In the genomic region with DNA sequence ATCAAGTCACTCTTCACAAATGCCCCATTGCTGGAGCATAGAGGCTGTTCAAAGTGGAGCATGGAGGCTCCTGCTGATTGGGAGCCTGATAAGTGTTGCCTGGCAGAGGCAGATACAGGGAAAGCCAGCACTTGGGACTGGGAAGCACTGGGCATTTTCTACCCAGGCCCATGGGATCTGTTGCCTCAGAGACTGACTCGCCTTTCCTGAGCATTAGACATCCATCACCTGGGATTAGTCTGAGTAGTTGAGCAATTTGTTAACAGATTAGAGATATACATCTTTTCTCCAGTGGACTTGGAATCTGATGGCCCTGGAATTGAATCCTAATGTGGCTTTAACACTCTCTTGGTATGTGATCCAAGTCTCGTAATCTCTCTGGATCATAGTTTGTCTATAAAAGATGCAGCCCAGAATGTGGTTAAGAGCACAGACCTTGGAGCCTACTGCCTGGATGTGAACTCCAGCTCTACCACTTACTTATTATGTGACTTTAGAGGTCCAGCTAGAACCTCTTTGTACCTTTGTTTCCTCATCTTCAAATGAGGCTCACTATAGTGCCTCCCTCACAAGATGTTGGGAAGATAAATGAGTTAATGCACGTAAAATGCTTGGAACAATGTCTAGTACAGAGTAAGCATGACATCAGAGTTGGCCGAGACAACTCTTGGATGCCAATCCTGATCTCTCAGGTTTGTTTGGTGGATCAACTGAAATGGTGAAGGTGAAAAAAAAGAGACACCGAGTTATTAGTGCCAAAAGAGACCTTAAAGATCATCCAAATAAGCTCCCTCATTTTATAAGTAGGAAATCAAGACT, we compare ENCODE assay signal across 22 cellular contexts. TPM values are rescaled to one million over a fixed set of nuclear protein-coding genes. Genes with fewer than 3 reads are reported as not detected.
DNase-seq lines count a peak whose midpoint lies in the region; ATAC-seq, FAIRE-seq and TF ChIP-seq lines count a peak whose summit lies in the region.
"Had no signal": no experiment of that assay in that cellular context is flagged by ENCODE, and none has a peak within 500 bp of the region (broad histone marks: within the 10 kb centered on the region; RNA-seq: fewer than 3 reads in every experiment).

No MANE protein-coding gene starts in this region.

- dilution Hi-C loops in endothelial cell of umbilical vein (cut with MboI; ENCODE audit: extremely low pct_ligation_motif_present, low sequenced_read_pairs), result no loop called here

- H4K20me1 ChIP-seq in endothelial cell of umbilical vein (replicated peaks; ENCODE audit: control insufficient read depth, extremely low read depth, insufficient read depth, low read length), result no peaks in the 10 kb centered on the region

- BruUV-seq in endothelial cell of umbilical vein (replicated peaks; lab: Mats Ljungman, UMichigan), result no TSS peak

- peaks cover 12% of the 10 kb centered on the region for H3K4me1 ChIP-seq in endothelial cell of umbilical vein (ENCODE audit: control insufficient read depth, extremely low read depth, insufficient read depth, low read length)
- H3K4me1 ChIP-seq in prostate gland (replicated peaks), result no peaks in the 10 kb centered on the region
- no peaks in the 10 kb centered on the region for H3K4me1 ChIP-seq in Peyer's patch
- H3K4me1 ChIP-seq: heart left ventricle, parathyroid adenoma had no signal

- CTCF ChIA-PET in endothelial cell of umbilical vein (lab: Charles Lee), result interaction anchor here (1.3 to 4.9 kb wide), 2 partner anchors 20 to 29 kb away, joined by 4 to 31 read pairs; no protein-coding TSS in a partner anchor

- no peaks in the 10 kb centered on the region for H3K9me1 ChIP-seq in endothelial cell of umbilical vein (replicated peaks; ENCODE audit: control insufficient read depth, extremely low read depth, insufficient read depth, low read length)

- POLR2A ChIA-PET in endothelial cell of umbilical vein (lab: Charles Lee), result no interaction called here

- TF ChIP-seq POLR2A in endothelial cell of umbilical vein (IDR thresholded peaks at IDR 0.05; ENCODE audit: low read depth, low read length) (no peak), prostate gland (IDR thresholded peaks at IDR 0.05) (no peak), Peyer's patch (IDR thresholded peaks at IDR 0.05) (no peak)

- H3K36me3 ChIP-seq in endothelial cell of umbilical vein (ENCODE audit: control insufficient read depth in 2 of 2, extremely low read depth in 1 of 2, insufficient read depth in 2 of 2, low read length in 2 of 2) (no peaks in the 10 kb centered on the region), prostate gland (no peaks in the 10 kb centered on the region), Peyer's patch (no peaks in the 10 kb centered on the region)
- H3K36me3 ChIP-seq: brain microvascular endothelial cell, heart left ventricle had no signal

- no peaks in the 10 kb centered on the region for H3K79me2 ChIP-seq in endothelial cell of umbilical vein (ENCODE audit: control insufficient read depth, insufficient read depth, low read length)
- H3K79me2 ChIP-seq: parathyroid adenoma had no signal

- H3K27me3 ChIP-seq in endothelial cell of umbilical vein (ENCODE audit: control insufficient read depth in 2 of 2, insufficient read depth in 2 of 2, low read length in 2 of 2) (no peaks in the 10 kb centered on the region), prostate gland (replicated peaks; ENCODE audit: insufficient read depth) (no peaks in the 10 kb centered on the region), Peyer's patch (no peaks in the 10 kb centered on the region)
- H3K27me3 ChIP-seq: brain microvascular endothelial cell had no signal

- H3K4me3 ChIP-seq in endothelial cell of umbilical vein (replicated peaks in 1 of 3; ENCODE audit: insufficient read depth in 1 of 3, low read depth in 1 of 3, low read length in 3 of 3) (no peak overlapping the region), prostate gland (no peak overlapping the region), Peyer's patch (no peak overlapping the region)
- H3K4me3 ChIP-seq: heart left ventricle, lung, skin epidermis had no signal

- no peak for FAIRE-seq in endothelial cell of umbilical vein (lab: Jason Lieb, UNC)

- no peak overlapping the region for H3K27ac ChIP-seq in endothelial cell of umbilical vein (ENCODE audit: insufficient read depth, low read depth, low read length)
- peak overlapping the region; percentile 16 to 45 for H3K27ac ChIP-seq in prostate gland
- no peak overlapping the region for H3K27ac ChIP-seq in Peyer's patch
- H3K27ac ChIP-seq: brain microvascular endothelial cell, heart left ventricle, parathyroid adenoma, skin epidermis had no signal

- no peak for ATAC-seq in HG03571 (IDR thresholded peaks at IDR 0.05; ENCODE audit: unreplicated experiment)
- ATAC-seq: activated CD8-positive, alpha-beta T cell treated with anti-CD3 and anti-CD28 coated beads for 36 hours; heart left ventricle; Right ventricle myocardium inferior had no signal

- no peak overlapping the region for H3K9ac ChIP-seq in endothelial cell of umbilical vein (replicated peaks; ENCODE audit: extremely low read depth, insufficient read depth, low read length)
- H3K9ac ChIP-seq: parathyroid adenoma had no signal

- TF ChIP-seq CTCF in endothelial cell of umbilical vein (IDR thresholded peaks at IDR 0.05; ENCODE audit: extremely low read depth in 1 of 2, insufficient read depth in 1 of 2, low read depth in 1 of 2, low read length in 2 of 2) (no peak), prostate gland (IDR thresholded peaks at IDR 0.05) (no peak), Peyer's patch (IDR thresholded peaks at IDR 0.05) (no peak)

- H3K4me2 ChIP-seq in endothelial cell of umbilical vein (ENCODE audit: insufficient read depth, low read length), result no peak overlapping the region

- WGBS in prostate gland, result 36% methylated on average over 5 of the region's 5 CpGs

- no peaks in the 10 kb centered on the region for H3K9me3 ChIP-seq in endothelial cell of umbilical vein (replicated peaks; ENCODE audit: control insufficient read depth, insufficient read depth, low read length)
- no peaks in the 10 kb centered on the region for H3K9me3 ChIP-seq in prostate gland
- H3K9me3 ChIP-seq in Peyer's patch, result no peaks in the 10 kb centered on the region
- H3K9me3 ChIP-seq: heart left ventricle had no signal

- DNase-seq in ELR (ENCODE audit: low read depth) (peak; percentile 60), NCI-H82 treated with DMSO at 0.1 percent for 48 hours (lab: John Stamatoyannopoulos, UW; ENCODE audit: unreplicated experiment) (peak; percentile 64), endothelial cell of umbilical vein (ENCODE audit: low read depth, low spot score) (no peak), prostate gland (ENCODE audit: low spot score) (peak; percentile 51), SW 1271 (lab: John Stamatoyannopoulos, UW) (no peak), Peyer's patch (no peak)
- no peak for DNase-seq in activated CD4-positive, CD25-positive, alpha-beta regulatory T cell (lab: John Stamatoyannopoulos, UW)
- DNase-seq: activated B cell treated with CpG ODN at 0.5 μM for 24 hours; activated CD8-positive, alpha-beta T cell treated with anti-CD3 and anti-CD28 coated beads for 36 hours; activated naive CD4-positive, alpha-beta T cell treated with anti-CD3 and anti-CD28 coated beads, Interleukin-2, amount 50 U/mL, for 16 hours; activated T-cell treated with anti-CD3 and anti-CD28 coated beads, Interleukin-2, amount 50 U/mL, for 24 hours; brain microvascular endothelial cell; heart left ventricle; immature natural killer cell; NCI-H187; NCI-H345; stimulated activated CD4-positive, alpha-beta T cell treated with anti-CD3 and anti-CD28 coated beads, Interleukin-4, amount 100 ng/mL, for 24 hours had no signal

- no peak overlapping the region for H2AFZ ChIP-seq in endothelial cell of umbilical vein (ENCODE audit: low read depth, low read length)
- H2AFZ ChIP-seq: parathyroid adenoma had no signal

- intact Hi-C loops in endothelial cell of umbilical vein (cut with micrococcal nuclease) (no loop called here), prostate gland (cut with DNase I) (no loop called here)

TF ChIP-seq in endothelial cell of umbilical vein, 7 proteins besides CTCF, POLR2A, EP300 and RAD21:
- TF ChIP-seq POLR2AphosphoS5 (IDR thresholded peaks at IDR 0.05; ENCODE audit: insufficient read depth, low read depth, low read length) (no peak), GATA2 (IDR thresholded peaks at IDR 0.05; ENCODE audit: insufficient read depth, insufficient read length, low read depth, low read length) (peak; percentile 66)
TF ChIP-seq in endothelial cell of umbilical vein: peak in this region for 1.

RNA-seq across cellular contexts. Expression of gene NRDC, which starts 38.3 kb away (rescaled TPM):
- total RNA-seq in endothelial cell of umbilical vein (125 and 146 TPM in 2 replicates), prostate gland (10 to 100 TPM; 48.5 to 67.7 TPM), Peyer's patch (100 to 1,000 TPM in 1 of 4 donors, 10 to 100 TPM in 3; 55.2 to 111 (median 67.8) TPM)
- polyA plus RNA-seq in endothelial cell of umbilical vein, result 35.6 and 41.8 TPM in 2 replicates
- polyA plus RNA-seq in endothelial cell of umbilical vein (2011; cell fraction: cytosol; rRNA removed), result 55.8 and 62.4 TPM in 2 replicates
- polyA plus RNA-seq in endothelial cell of umbilical vein (2011; cell fraction: nucleus; rRNA removed), result 154 and 169 TPM in 2 replicates
- 99.9 and 148 TPM in 2 replicates for polyA plus RNA-seq in endothelial cell of umbilical vein (2012)
- polyA minus RNA-seq in endothelial cell of umbilical vein, result 121 and 129 TPM in 2 replicates
- polyA minus RNA-seq in endothelial cell of umbilical vein (2011; cell fraction: cytosol; rRNA and poly(A)+ RNA removed), result 80.1 TPM
- polyA minus RNA-seq in endothelial cell of umbilical vein (2011; cell fraction: nucleus; rRNA and poly(A)+ RNA removed), result 75.6 and 104 TPM in 2 replicates

Comparison
In these comparisons a context has a peak if more than half of its experiments do, and no peak if none do; other contexts are left out.
1. DNase-seq: peak in ELR (single experiment), NCI-H82 treated with DMSO at 0.1 percent for 48 hours (single experiment) and prostate gland (single experiment); none in endothelial cell of umbilical vein (single experiment), SW 1271 (0 of 2), Peyer's patch (0 of 3) and activated CD4-positive, CD25-positive, alpha-beta regulatory T cell (0 of 4).
2. H3K27ac ChIP-seq: peak in prostate gland (2 of 2); none in endothelial cell of umbilical vein (single experiment) and Peyer's patch (0 of 4).